Comparison of ENCODE assay signal across 22 cellular contexts in the genomic region with DNA sequence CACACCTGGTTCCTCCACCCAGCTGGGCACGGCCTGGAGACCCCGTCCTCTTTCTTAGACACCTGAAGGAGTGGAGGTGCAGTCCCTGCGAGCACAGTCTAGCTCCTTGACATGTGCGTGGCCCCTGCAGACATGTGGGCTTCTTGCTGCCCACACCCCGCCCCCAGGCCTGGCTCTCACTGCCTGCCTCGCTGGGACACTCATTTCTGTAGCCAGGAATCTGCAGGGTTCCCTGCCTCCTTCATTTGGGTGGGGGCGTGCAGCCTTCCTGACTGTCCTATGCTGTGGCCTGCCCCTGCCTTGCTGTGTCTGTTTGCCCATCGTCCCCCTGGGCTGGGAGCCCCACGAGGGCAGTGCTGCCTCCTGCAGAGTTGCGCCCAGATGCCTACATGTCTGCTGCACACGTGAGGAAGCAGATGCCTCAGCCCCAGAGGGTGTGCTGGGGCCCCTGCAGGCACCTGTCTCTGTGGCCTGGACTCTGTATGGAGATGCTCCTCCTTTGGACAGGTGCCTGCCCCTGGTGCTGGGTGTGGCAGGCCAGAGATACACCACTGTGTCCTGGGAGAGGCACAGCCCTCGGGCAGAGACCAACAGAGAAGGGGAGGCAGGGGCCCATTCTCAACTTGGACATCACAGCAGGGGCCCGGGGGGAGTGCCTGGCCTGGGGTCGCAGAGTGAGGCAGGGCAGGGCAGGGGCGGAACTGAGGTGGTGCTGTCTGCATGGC. TPM values are rescaled to one million over a fixed set of nuclear protein-coding genes. Genes with fewer than 3 reads are reported as not detected.
DNase-seq lines count a peak whose midpoint lies in the region; ATAC-seq, FAIRE-seq and TF ChIP-seq lines count a peak whose summit lies in the region.
"Had no signal": no experiment of that assay in that cellular context is flagged by ENCODE, and none has a peak within 500 bp of the region (broad histone marks: within the 10 kb centered on the region; RNA-seq: fewer than 3 reads in every experiment).

No MANE protein-coding gene starts in this region.

- FAIRE-seq in HepG2 (lab: Jason Lieb, UNC) = no peak
- FAIRE-seq: A204.1, GM12878 had no signal

- TF ChIP-seq RAD21 in HepG2 (CRISPR knock-in tag; IDR thresholded peaks at IDR 0.05) = no peak

- H3K4me3 ChIP-seq in HepG2 (replicated peaks in 1 of 3; ENCODE audit: insufficient read depth in 1 of 3, low read depth in 2 of 3, low read length in 3 of 3) (no peak overlapping the region), right lobe of liver (no peak overlapping the region), HEK293 (ENCODE audit: low read depth, low read length) (no peak overlapping the region)
- H3K4me3 ChIP-seq: GM12878 had no signal

- H3K4me1 Mint-ChIP-seq in activated CD4-positive, alpha-beta memory T cell treated with anti-CD3 and anti-CD28 coated beads for 36 hours (ENCODE audit: low read depth) = peaks cover 2% of the 10 kb centered on the region
- H3K4me1 Mint-ChIP-seq: CD14-positive monocyte, IgD-negative memory B cell had no signal

- intact Hi-C loops in HepG2 (cut with micrococcal nuclease; ENCODE audit: unreplicated experiment) = no loop called here
- intact Hi-C loops in right lobe of liver (cut with DNase I) = no loop called here
- intact Hi-C loops in activated CD4-positive, alpha-beta memory T cell treated with anti-CD3 and anti-CD28 coated beads for 36 hours (cut with micrococcal nuclease) = no loop called here

- POLR2A ChIA-PET in HepG2 (lab: Yijun Ruan, JAX) (no interaction called here), HEK293 (lab: Yijun Ruan, JAX) (no interaction called here)
- POLR2A ChIA-PET in activated CD4-positive, alpha-beta memory T cell treated with anti-CD3 and anti-CD28 coated beads for 36 hours (lab: Charles Lee) = no interaction called here

- TF ChIP-seq CTCF in HepG2 (CRISPR knock-in tag; IDR thresholded peaks at IDR 0.05) (no peak), right lobe of liver (IDR thresholded peaks at IDR 0.05) (no peak), HEK293 (tag by site-specific recombination; IDR thresholded peaks at IDR 0.05) (no peak)

- no peaks in the 10 kb centered on the region for H3K79me2 ChIP-seq in HepG2 (ENCODE audit: insufficient read depth, low read length)

- BruUV-seq in HepG2 (replicated peaks; lab: Mats Ljungman, UMichigan) = no TSS peak

- H3K36me3 ChIP-seq in HepG2 (replicated peaks in 1 of 2; ENCODE audit: control insufficient read depth in 1 of 2, insufficient read depth in 2 of 2, low read length in 2 of 2) = no peaks in the 10 kb centered on the region
- H3K36me3 ChIP-seq in right lobe of liver = no peaks in the 10 kb centered on the region
- no peaks in the 10 kb centered on the region for H3K36me3 ChIP-seq in HEK293 (ENCODE audit: control insufficient read depth in 2 of 2, insufficient read depth in 1 of 2, low read length in 2 of 2)
- H3K36me3 ChIP-seq: BE2C had no signal

- H2AFZ ChIP-seq in HepG2 (ENCODE audit: low read length) = no peak overlapping the region

- no peak for ATAC-seq in HepG2
- no peak for ATAC-seq in right lobe of liver
- ATAC-seq in HG03108 (IDR thresholded peaks at IDR 0.05; ENCODE audit: unreplicated experiment) = no peak
- ATAC-seq: GM12878 had no signal

- H3K27me3 ChIP-seq in HepG2 (ENCODE audit: control insufficient read depth in 1 of 2, insufficient read depth in 2 of 2, low read length in 2 of 2) (peaks cover 14 to 75% of the 10 kb centered on the region in 2 experiments; a peak in 4 of 5 replicates), right lobe of liver (no peaks in the 10 kb centered on the region)
- H3K27me3 ChIP-seq: BE2C had no signal

- CTCF ChIA-PET in HepG2 (lab: Yijun Ruan, JAX; ENCODE audit: low intra/inter-chr PET ratio, low total read pairs) = no interaction called here
- CTCF ChIA-PET in HEK293 (lab: Yijun Ruan, JAX) = interaction anchor here (0.7 to 1.7 kb wide), 2 partner anchors 8 to 11 kb away, joined by 4 to 5 read pairs; no protein-coding TSS in a partner anchor
- CTCF ChIA-PET in activated CD4-positive, alpha-beta memory T cell treated with anti-CD3 and anti-CD28 coated beads for 36 hours (lab: Charles Lee) = no interaction called here

- TF ChIP-seq POLR2A in HepG2 (IDR thresholded peaks at IDR 0.05; ENCODE audit: insufficient read depth in 1 of 2, low read depth in 2 of 2, low read length in 2 of 2) (no peak), right lobe of liver (IDR thresholded peaks at IDR 0.05) (no peak)

- H3K27me3 Mint-ChIP-seq in activated CD4-positive, alpha-beta memory T cell treated with anti-CD3 and anti-CD28 coated beads for 36 hours = no peaks in the 10 kb centered on the region

- no peak overlapping the region for H3K9ac ChIP-seq in HepG2 (ENCODE audit: insufficient read depth, low read depth, low read length)

- DNase-seq in HepG2 (ENCODE audit: low spot score) = no peak
- no peak for DNase-seq in right lobe of liver
- peak; percentile 67 for DNase-seq in myocyte (ENCODE audit: low read depth)
- no peak for DNase-seq in H4 (ENCODE audit: low spot score)
- no peak for DNase-seq in activated CD4-positive, alpha-beta memory T cell treated with anti-CD3 and anti-CD28 coated beads for 36 hours
- DNase-seq: ACHN; BE2C; Calu3; CD4-positive, alpha-beta memory T cell; DMS79 treated with DMSO at 0.1 percent for 48 hours; GOT3; H9; KBM-7 had no signal

- no peak overlapping the region for H3K4me3 Mint-ChIP-seq in activated CD4-positive, alpha-beta memory T cell treated with anti-CD3 and anti-CD28 coated beads for 36 hours
- H3K4me3 Mint-ChIP-seq: CD14-positive monocyte; CD4-positive, alpha-beta memory T cell; H9; IgD-negative memory B cell had no signal

- no peak for TF ChIP-seq EP300 in HepG2 (IDR thresholded peaks at IDR 0.05; ENCODE audit: low read depth in 2 of 2, low read length in 2 of 2)
- TF ChIP-seq EP300 in HepG2 (CRISPR knock-in tag; IDR thresholded peaks at IDR 0.05; ENCODE audit: borderline replicate concordance) = no peak

- in situ Hi-C loops in HepG2 (cut with HindIII; ENCODE audit: extremely low pct_ligation_motif_present, low pct_unique_long_range_greater_than_20kb) = no loop called here

- no peak overlapping the region for H3K4me2 ChIP-seq in HepG2 (ENCODE audit: low read depth, low read length)

- H3K27ac Mint-ChIP-seq in activated CD4-positive, alpha-beta memory T cell treated with anti-CD3 and anti-CD28 coated beads for 36 hours = no peak overlapping the region
- H3K27ac Mint-ChIP-seq: CD14-positive monocyte, IgD-negative memory B cell had no signal

- H3K9me3 ChIP-seq in HepG2 (ENCODE audit: low read length) (no peaks in the 10 kb centered on the region), right lobe of liver (no peaks in the 10 kb centered on the region), HEK293 (ENCODE audit: control insufficient read depth, insufficient read depth, low read depth, low read length) (no peaks in the 10 kb centered on the region)
- H3K9me3 ChIP-seq: BE2C had no signal

- H4K20me1 ChIP-seq in HepG2 (ENCODE audit: insufficient read depth, low read length) = no peaks in the 10 kb centered on the region

- no peaks in the 10 kb centered on the region for H3K36me3 Mint-ChIP-seq in activated CD4-positive, alpha-beta memory T cell treated with anti-CD3 and anti-CD28 coated beads for 36 hours
- H3K36me3 Mint-ChIP-seq: CD14-positive monocyte; CD4-positive, alpha-beta memory T cell; IgD-negative memory B cell had no signal

- H3K9me3 Mint-ChIP-seq in activated CD4-positive, alpha-beta memory T cell treated with anti-CD3 and anti-CD28 coated beads for 36 hours = no peaks in the 10 kb centered on the region
- H3K9me3 Mint-ChIP-seq: CD4-positive, alpha-beta memory T cell; H9; IgD-negative memory B cell had no signal

- H3K27ac ChIP-seq in HepG2 (ENCODE audit: extremely low read length, insufficient read depth, low read length) (no peak overlapping the region), right lobe of liver (no peak overlapping the region), HEK293 (ENCODE audit: extremely low read depth, low read depth, low read length) (no peak overlapping the region)
- H3K27ac ChIP-seq: HL-60 had no signal

- no peaks in the 10 kb centered on the region for H3K4me1 ChIP-seq in HepG2 (ENCODE audit: insufficient read depth, low read length)
- H3K4me1 ChIP-seq in right lobe of liver = no peaks in the 10 kb centered on the region
- H3K4me1 ChIP-seq in HEK293 (ENCODE audit: control insufficient read depth, insufficient read depth, low read length) = no peaks in the 10 kb centered on the region
- H3K4me1 ChIP-seq: BE2C had no signal

- WGBS in HepG2 (ENCODE audit: low lambda C conversion rate) = 2% methylated on average over 9 of the region's 15 CpGs
- WGBS in right lobe of liver (ENCODE audit: insufficient coverage, low coverage, low lambda C conversion rate, missing lambda C conversion rate) = 56% methylated on average over 7 of the region's 15 CpGs

RNA-seq across cellular contexts. Expression of gene FLT4, which starts 22.6 kb away (rescaled TPM):
- total RNA-seq in HepG2 (2016; rRNA removed; fragmentation: Illumina TruSeq; extraction: Trizol) = not detected in 2 replicates
- not detected in 2 replicates for total RNA-seq in HepG2 (2016; cell fraction: cytosol; rRNA removed; fragmentation: Illumina TruSeq; extraction: Trizol; ENCODE audit: low read depth)
- total RNA-seq in HepG2 (2016; cell fraction: insoluble cytoplasmic fraction; rRNA removed; fragmentation: Illumina TruSeq; extraction: Trizol) = not detected in 2 replicates
- total RNA-seq in HepG2 (2016; cell fraction: membrane; rRNA removed; fragmentation: Illumina TruSeq; extraction: Trizol) = not detected in 2 replicates
- total RNA-seq in HepG2 (2016; cell fraction: nucleus; rRNA removed; fragmentation: Illumina TruSeq; extraction: Trizol) = not detected in 2 replicates
- polyA plus RNA-seq in HepG2 (2011; rRNA removed) = not detected in 2 replicates
- 0.01 and 0.04 TPM in 2 replicates for polyA plus RNA-seq in HepG2 (2011; cell fraction: cytosol; rRNA removed)
- 0.10 and 0.19 TPM in 2 replicates for polyA plus RNA-seq in HepG2 (2011; cell fraction: nucleus; rRNA removed)
- not detected in 2 replicates for polyA plus RNA-seq in HepG2 (2012)
- polyA plus RNA-seq in HepG2 (2016; cell fraction: cytosol; fragmentation: Illumina TruSeq; extraction: Trizol; ENCODE audit: low read depth) = not detected in 2 replicates
- polyA plus RNA-seq in HepG2 (2016; cell fraction: insoluble cytoplasmic fraction; fragmentation: Illumina TruSeq; extraction: Trizol; ENCODE audit: low read depth) = not detected in 2 replicates
- polyA plus RNA-seq in HepG2 (2016; cell fraction: membrane; fragmentation: Illumina TruSeq; extraction: Trizol; ENCODE audit: low read depth) = not detected in 2 replicates
- polyA plus RNA-seq in HepG2 (2016; cell fraction: nucleus; fragmentation: Illumina TruSeq; extraction: Trizol; ENCODE audit: insufficient read depth, low read depth) = not detected in 2 replicates
- polyA minus RNA-seq in HepG2 (2011; rRNA and poly(A)+ RNA removed; ENCODE audit: low replicate concordance) = not detected in 2 replicates
- not detected in 2 replicates for polyA minus RNA-seq in HepG2 (2011; cell fraction: cytosol; rRNA and poly(A)+ RNA removed)
- not detected in 2 replicates for polyA minus RNA-seq in HepG2 (2011; cell fraction: nucleus; rRNA and poly(A)+ RNA removed)
- total RNA-seq in right lobe of liver = 10 to 100 TPM in 1 of 6 experiments, 1 to 10 TPM in 5; 5.3 to 15.1 (median 8.0) TPM
- 0.75 and 2.4 TPM in 2 replicates for total RNA-seq in myocyte
- polyA plus RNA-seq in myocyte (2012) = 0.58 TPM
- total RNA-seq in H4 (2014; rRNA removed; shearing (Covaris generic)) = 0.04 TPM in 1 of 2 replicates, not detected in the other
- total RNA-seq in activated CD4-positive, alpha-beta memory T cell treated with anti-CD3 and anti-CD28 coated beads for 36 hours = 1 to 10 TPM; 1.4 to 2.0 TPM
- total RNA-seq: Calu3, GM12878 had no signal
- polyA plus RNA-seq: CD14-positive monocyte had no signal

RNA-seq across cellular contexts. Expression of gene SCGB3A1, which starts 35.5 kb away (rescaled TPM):
- total RNA-seq in HepG2 (2016; rRNA removed; fragmentation: Illumina TruSeq; extraction: Trizol) = not detected in 2 replicates
- total RNA-seq in HepG2 (2016; cell fraction: cytosol; rRNA removed; fragmentation: Illumina TruSeq; extraction: Trizol; ENCODE audit: low read depth) = not detected in 2 replicates
- not detected in 2 replicates for total RNA-seq in HepG2 (2016; cell fraction: insoluble cytoplasmic fraction; rRNA removed; fragmentation: Illumina TruSeq; extraction: Trizol)
- not detected in 2 replicates for total RNA-seq in HepG2 (2016; cell fraction: membrane; rRNA removed; fragmentation: Illumina TruSeq; extraction: Trizol)
- not detected in 2 replicates for total RNA-seq in HepG2 (2016; cell fraction: nucleus; rRNA removed; fragmentation: Illumina TruSeq; extraction: Trizol)
- polyA plus RNA-seq in HepG2 (2011; rRNA removed) = 0.17 TPM in 1 of 2 replicates, not detected in the other
- not detected in 2 replicates for polyA plus RNA-seq in HepG2 (2011; cell fraction: cytosol; rRNA removed)
- polyA plus RNA-seq in HepG2 (2011; cell fraction: nucleus; rRNA removed) = not detected in 2 replicates
- polyA plus RNA-seq in HepG2 (2012) = not detected in 2 replicates
- polyA plus RNA-seq in HepG2 (2016; cell fraction: cytosol; fragmentation: Illumina TruSeq; extraction: Trizol; ENCODE audit: low read depth) = not detected in 2 replicates
- polyA plus RNA-seq in HepG2 (2016; cell fraction: insoluble cytoplasmic fraction; fragmentation: Illumina TruSeq; extraction: Trizol; ENCODE audit: low read depth) = not detected in 2 replicates
- not detected in 2 replicates for polyA plus RNA-seq in HepG2 (2016; cell fraction: membrane; fragmentation: Illumina TruSeq; extraction: Trizol; ENCODE audit: low read depth)
- not detected in 2 replicates for polyA plus RNA-seq in HepG2 (2016; cell fraction: nucleus; fragmentation: Illumina TruSeq; extraction: Trizol; ENCODE audit: insufficient read depth, low read depth)
- not detected in 2 replicates for polyA minus RNA-seq in HepG2 (2011; rRNA and poly(A)+ RNA removed; ENCODE audit: low replicate concordance)
- not detected in 2 replicates for polyA minus RNA-seq in HepG2 (2011; cell fraction: cytosol; rRNA and poly(A)+ RNA removed)
- not detected in 2 replicates for polyA minus RNA-seq in HepG2 (2011; cell fraction: nucleus; rRNA and poly(A)+ RNA removed)
- total RNA-seq in right lobe of liver = 1 to 10 TPM in 1 of 6 experiments, under 1 TPM in 1, not detected in 4; 0.57 to 3.3 TPM
- not detected in 2 replicates for total RNA-seq in myocyte
- not detected for polyA plus RNA-seq in myocyte (2012)
- total RNA-seq in H4 (2014; rRNA removed; shearing (Covaris generic)) = not detected in 2 replicates
- total RNA-seq in activated CD4-positive, alpha-beta memory T cell treated with anti-CD3 and anti-CD28 coated beads for 36 hours = not detected
- total RNA-seq: Calu3; CD4-positive, alpha-beta memory T cell; G401; H9; HT1080 had no signal
- polyA plus RNA-seq: CD4-positive, alpha-beta memory T cell; GM12878; IgD-negative memory B cell had no signal

Comparison
In these comparisons a context has a peak if more than half of its experiments do, and no peak if none do; other contexts are left out.
1. Of the 63 proteins assayed by ChIP-seq in both HepG2 and HEK293: peak only in HepG2: none; only in HEK293: ZBTB20; in both: none; in neither: 62.